In the genomic region with DNA sequence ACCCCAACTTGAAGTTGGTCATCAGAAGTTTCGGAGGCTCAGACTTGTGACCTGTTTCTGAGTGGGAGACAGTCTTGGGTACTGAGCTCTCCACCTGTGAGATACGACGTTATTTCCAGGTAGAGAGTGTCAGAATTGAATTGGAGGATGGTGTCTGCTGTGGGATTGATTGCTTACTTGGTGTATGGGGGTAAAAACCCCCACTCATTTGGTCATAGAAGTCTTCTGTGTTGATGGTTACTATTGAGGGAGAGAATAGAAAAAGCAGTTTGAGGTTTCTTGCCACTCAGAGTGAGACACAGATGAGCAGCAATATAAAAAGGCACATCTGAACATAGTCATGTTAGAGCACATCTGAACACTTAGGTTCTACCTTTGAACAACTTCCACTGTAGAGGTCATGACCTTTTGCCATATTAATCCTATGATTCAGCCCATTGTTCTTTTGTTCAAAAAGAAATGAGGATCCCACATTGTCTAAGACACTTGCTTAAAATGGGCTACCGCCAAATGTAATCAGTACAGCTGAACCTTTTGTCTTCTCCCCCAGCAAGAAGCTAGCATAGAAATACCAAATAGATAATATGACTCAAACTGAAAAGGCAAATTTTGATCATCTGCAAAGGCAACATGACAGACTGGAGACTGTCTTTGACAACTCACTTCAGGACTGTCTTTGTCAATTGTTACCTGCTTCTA, we compare ENCODE assay signal across 11 cellular contexts.
A peak's percentile ranks its signal among the peaks of the same experiment; 100 is the strongest.
DNase-seq lines count a peak whose midpoint lies in the region; ATAC-seq and TF ChIP-seq lines count a peak whose summit lies in the region.
"Had no signal": no experiment of that assay in that cellular context is flagged by ENCODE, and none has a peak within 500 bp of the region (broad histone marks: within the 10 kb centered on the region; RNA-seq: fewer than 3 reads in every experiment).

No MANE protein-coding gene starts in this region.

- no peaks in the 10 kb centered on the region for H3K9me3 Mint-ChIP-seq in activated T-helper 2 cell treated with anti-CD3 and anti-CD28 coated beads, Interferon-gamma antibody, Interleukin-2, Interleukin-4, amounts not matched to agents 10 μg/mL and 5 μg/mL and 100 μg/mL, durations not matched to agents 14 hours and 24 hours and 36 hours

- H3K27me3 Mint-ChIP-seq in activated T-helper 2 cell treated with anti-CD3 and anti-CD28 coated beads, Interferon-gamma antibody, Interleukin-2, Interleukin-4, amounts not matched to agents 10 μg/mL and 5 μg/mL and 100 μg/mL, durations not matched to agents 14 hours and 24 hours and 36 hours (ENCODE audit: low read depth) = no peaks in the 10 kb centered on the region

- no peaks in the 10 kb centered on the region for H3K27me3 ChIP-seq in gastroesophageal sphincter
- H3K27me3 ChIP-seq: heart left ventricle, stomach had no signal

- peaks cover 76% of the 10 kb centered on the region for H3K4me1 Mint-ChIP-seq in activated T-helper 2 cell treated with anti-CD3 and anti-CD28 coated beads, Interferon-gamma antibody, Interleukin-2, Interleukin-4, amounts not matched to agents 10 μg/mL and 5 μg/mL and 100 μg/mL, durations not matched to agents 14 hours and 24 hours and 36 hours (ENCODE audit: low read depth)

- H3K4me1 ChIP-seq in gastroesophageal sphincter = peaks cover 0 to 8% (median 0%) of the 10 kb centered on the region in 3 donors

- no peaks in the 10 kb centered on the region for H3K36me3 Mint-ChIP-seq in activated T-helper 2 cell treated with anti-CD3 and anti-CD28 coated beads, Interferon-gamma antibody, Interleukin-2, Interleukin-4, amounts not matched to agents 10 μg/mL and 5 μg/mL and 100 μg/mL, durations not matched to agents 14 hours and 24 hours and 36 hours (ENCODE audit: low read depth)

- H3K4me3 Mint-ChIP-seq in activated T-helper 2 cell treated with anti-CD3 and anti-CD28 coated beads, Interferon-gamma antibody, Interleukin-2, Interleukin-4, amounts not matched to agents 10 μg/mL and 5 μg/mL and 100 μg/mL, durations not matched to agents 14 hours and 24 hours and 36 hours (ENCODE audit: low read depth) = peak overlapping the region; percentile 45

- peak overlapping the region; percentile 92 for H3K27ac Mint-ChIP-seq in activated T-helper 2 cell treated with anti-CD3 and anti-CD28 coated beads, Interferon-gamma antibody, Interleukin-2, Interleukin-4, amounts not matched to agents 10 μg/mL and 5 μg/mL and 100 μg/mL, durations not matched to agents 14 hours and 24 hours and 36 hours

- H3K27ac ChIP-seq in coronary artery (no peak overlapping the region), gastroesophageal sphincter (no peak overlapping the region)
- H3K27ac ChIP-seq: stomach had no signal

- H3K9me3 ChIP-seq in gastroesophageal sphincter = no peaks in the 10 kb centered on the region
- H3K9me3 ChIP-seq: heart left ventricle, stomach had no signal

- TF ChIP-seq EP300 in gastroesophageal sphincter (IDR thresholded peaks at IDR 0.05) = no peak

- TF ChIP-seq CTCF in coronary artery (IDR thresholded peaks at IDR 0.05) = no peak
- TF ChIP-seq CTCF in gastroesophageal sphincter (IDR thresholded peaks at IDR 0.05) = no peak

- WGBS in gastroesophageal sphincter (ENCODE audit: low coverage in 1 of 2), 2 donors = 84 to 100% methylated on average over 1 to 4 of the region's 4 CpGs

- ATAC-seq in GM18505 (IDR thresholded peaks at IDR 0.05; ENCODE audit: unreplicated experiment) (peak; percentile 56), GM19455 (IDR thresholded peaks at IDR 0.05; ENCODE audit: unreplicated experiment) (peak; percentile 75), HG03095 (IDR thresholded peaks at IDR 0.05; ENCODE audit: unreplicated experiment) (peak; percentile 63), gastroesophageal sphincter (no peak)

- intact Hi-C loops in activated T-helper 2 cell treated with anti-CD3 and anti-CD28 coated beads, Interferon-gamma antibody, Interleukin-2, Interleukin-4, amounts not matched to agents 10 μg/mL and 5 μg/mL and 100 μg/mL, durations not matched to agents 14 hours and 24 hours and 36 hours (cut with micrococcal nuclease) = loop anchor here (1.0 to 5.0 kb wide), 12 partner anchors 27 to 957 kb away; partner anchors contain the start of genes HIBCH, NABP1, NEMP2 and STAT1

- DNase-seq in activated T-helper 2 cell treated with anti-CD3 and anti-CD28 coated beads, Interferon-gamma antibody, Interleukin-2, Interleukin-4, amounts not matched to agents 10 μg/mL and 5 μg/mL and 100 μg/mL, durations not matched to agents 14 hours and 24 hours and 36 hours (ENCODE audit: low spot score) = no peak
- no peak for DNase-seq in NCI-H1048 (lab: John Stamatoyannopoulos, UW)
- DNase-seq in coronary artery (ENCODE audit: low spot score) = no peak
- no peak for DNase-seq in Ammon's horn (ENCODE audit: low spot score)
- DNase-seq: heart left ventricle, SIG-M5, stomach had no signal

- no peak overlapping the region for H3K4me3 ChIP-seq in coronary artery
- H3K4me3 ChIP-seq in gastroesophageal sphincter = no peak overlapping the region
- H3K4me3 ChIP-seq: stomach had no signal

- no peak for TF ChIP-seq POLR2A in GM18505 (IDR thresholded peaks at IDR 0.05; ENCODE audit: borderline replicate concordance, extremely low read depth, insufficient read depth, insufficient read length)
- no peak for TF ChIP-seq POLR2A in gastroesophageal sphincter (IDR thresholded peaks at IDR 0.05)

- no peaks in the 10 kb centered on the region for H3K36me3 ChIP-seq in gastroesophageal sphincter
- H3K36me3 ChIP-seq: heart left ventricle, stomach had no signal
